ENCODE assay signal across 10 cellular contexts in the genomic region with DNA sequence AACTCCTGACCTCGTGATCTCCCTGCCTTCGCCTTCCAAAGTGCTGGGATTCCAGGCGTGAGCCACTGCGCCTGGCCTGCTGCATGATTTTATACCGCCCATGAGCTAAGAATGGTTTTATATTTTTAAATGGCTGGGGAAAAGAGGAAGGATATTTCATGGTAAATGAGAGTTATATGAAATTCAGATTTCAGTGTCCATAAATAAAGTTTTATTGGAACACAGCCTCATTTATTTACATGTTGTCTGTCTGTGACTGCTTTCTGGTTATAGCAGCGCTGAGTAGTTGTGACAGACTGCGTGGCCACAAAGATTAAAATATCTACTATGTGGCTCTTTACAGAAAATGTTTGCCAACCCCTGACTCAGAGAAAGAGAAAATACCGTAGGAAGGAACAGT. TPM values are rescaled to one million over a fixed set of nuclear protein-coding genes. Genes with fewer than 3 reads are reported as not detected.
A peak's percentile ranks its signal among the peaks of the same experiment; 100 is the strongest.
DNase-seq lines count a peak whose midpoint lies in the region; ATAC-seq, FAIRE-seq and TF ChIP-seq lines count a peak whose summit lies in the region.
"Had no signal": no experiment of that assay in that cellular context is flagged by ENCODE, and none has a peak within 500 bp of the region (broad histone marks: within the 10 kb centered on the region; RNA-seq: fewer than 3 reads in every experiment).

No MANE protein-coding gene starts in this region.

- intact Hi-C loops in Calu3 (cut with micrococcal nuclease; ENCODE audit: unreplicated experiment) (no loop called here), activated B cell treated with CpG ODN at 0.5 μM for 24 hours (cut with micrococcal nuclease) (no loop called here), left lung (cut with DNase I) (no loop called here)

- H3K4me1 ChIP-seq in A549 = peaks cover 9% of the 10 kb centered on the region; the same call in 2 of the 3 replicates
- H3K4me1 ChIP-seq in Peyer's patch = peaks cover 0 to 7% (median 4%) of the 10 kb centered on the region in 4 donors
- no peaks in the 10 kb centered on the region for H3K4me1 ChIP-seq in foreskin keratinocyte
- H3K4me1 ChIP-seq in left lung = peaks cover 6 to 25% of the 10 kb centered on the region in 2 donors

- CTCF ChIA-PET in A549 (lab: Yijun Ruan, JAX) (interaction anchor here (2.3 kb wide), 1 partner anchor 11 kb away, joined by 25 read pairs; no protein-coding TSS in a partner anchor), Calu3 (lab: Charles Lee) (no interaction called here), activated B cell treated with CpG ODN at 0.5 μM for 24 hours (lab: Charles Lee) (interaction anchor here (1.2 to 1.5 kb wide), 2 partner anchors 11 to 40 kb away, joined by 3 to 4 read pairs; no protein-coding TSS in a partner anchor)

- no peak for DNase-seq in A549 (ENCODE audit: low read depth in 1 of 2, low spot score in 1 of 2)
- no peak for DNase-seq in Calu3
- no peak for DNase-seq in activated B cell treated with CpG ODN at 0.5 μM for 24 hours
- no peak for DNase-seq in immature natural killer cell
- no peak for DNase-seq in Peyer's patch
- DNase-seq in foreskin keratinocyte = no peak
- DNase-seq in left lung = no peak
- DNase-seq: activated naive CD4-positive, alpha-beta T cell treated with Interleukin-2 at 50 U/mL for 16 hours; NCI-H510A had no signal

- H3K4me2 ChIP-seq in A549 = peak overlapping the region; percentile 95; the same call in 1 of the 3 replicates

- TF ChIP-seq POLR2A in A549 (IDR thresholded peaks at IDR 0.05; ENCODE audit: low read length) (no peak), Peyer's patch (IDR thresholded peaks at IDR 0.05) (no peak)

- no peak for TF ChIP-seq RAD21 in A549 (conservative IDR thresholded peaks at IDR 0.05 in 1 of 2, IDR thresholded peaks at IDR 0.05 in 1 of 2)

- TSS peak; percentile 27 for BruUV-seq in Calu3 (replicated peaks; lab: Mats Ljungman, UMichigan)

- H3K27ac Mint-ChIP-seq in Calu3 (ENCODE audit: unreplicated experiment) = no peak overlapping the region
- peak overlapping the region; percentile 93 for H3K27ac Mint-ChIP-seq in activated B cell treated with CpG ODN at 0.5 μM for 24 hours
- peak overlapping the region; percentile 56 to 96 (median 91) for H3K27ac Mint-ChIP-seq in immature natural killer cell

- H3K4me3 Mint-ChIP-seq in Calu3 (ENCODE audit: low read depth, unreplicated experiment) (no peak overlapping the region), activated B cell treated with CpG ODN at 0.5 μM for 24 hours (peak overlapping the region; percentile 19), immature natural killer cell (peak overlapping the region; percentile 33 to 98 (median 96))

- H3K27me3 Mint-ChIP-seq in Calu3 (ENCODE audit: unreplicated experiment) (no peaks in the 10 kb centered on the region), activated B cell treated with CpG ODN at 0.5 μM for 24 hours (peaks cover 1% of the 10 kb centered on the region), immature natural killer cell (ENCODE audit: low read depth in 3 of 3) (peaks cover 7 to 19% (median 9%) of the 10 kb centered on the region in 3 donors)

- no peak for TF ChIP-seq CTCF in A549 (IDR thresholded peaks at IDR 0.05)
- no peak for TF ChIP-seq CTCF in Calu3 (IDR thresholded peaks at IDR 0.05; ENCODE audit: unreplicated experiment)
- TF ChIP-seq CTCF in activated B cell treated with CpG ODN at 0.5 μM for 24 hours (IDR thresholded peaks at IDR 0.05) = no peak
- TF ChIP-seq CTCF in Peyer's patch (IDR thresholded peaks at IDR 0.05) = no peak
- no peak for TF ChIP-seq CTCF in foreskin keratinocyte (conservative IDR thresholded peaks at IDR 0.05)
- no peak for TF ChIP-seq CTCF in left lung (IDR thresholded peaks at IDR 0.05)

- WGBS in A549 (ENCODE audit: missing lambda C conversion rate) = 94% methylated on average over 8 of the region's 8 CpGs

- H3K27ac ChIP-seq in A549 (no peak overlapping the region), Peyer's patch (peak overlapping the region in 1 of 4 donors; percentile 96), foreskin keratinocyte (no peak overlapping the region), left lung (no peak overlapping the region)

- no peaks in the 10 kb centered on the region for H3K9me3 ChIP-seq in A549
- no peaks in the 10 kb centered on the region for H3K9me3 ChIP-seq in Peyer's patch
- no peaks in the 10 kb centered on the region for H3K9me3 ChIP-seq in left lung

- no peak for FAIRE-seq in A549 (lab: Jason Lieb, UNC)

- H3K36me3 ChIP-seq in Peyer's patch (peaks cover 0 to 39% (median 0%) of the 10 kb centered on the region in 3 donors), left lung (peaks cover 5 to 45% of the 10 kb centered on the region in 2 donors)

- H3K36me3 Mint-ChIP-seq in Calu3 (ENCODE audit: insufficient read depth, unreplicated experiment) = peaks cover 16% of the 10 kb centered on the region
- peaks cover 39% of the 10 kb centered on the region for H3K36me3 Mint-ChIP-seq in activated B cell treated with CpG ODN at 0.5 μM for 24 hours (ENCODE audit: low read depth)
- peaks cover 4 to 19% (median 8%) of the 10 kb centered on the region in 3 donors for H3K36me3 Mint-ChIP-seq in immature natural killer cell

- no peak overlapping the region for H3K4me3 ChIP-seq in A549
- no peak overlapping the region for H3K4me3 ChIP-seq in Peyer's patch
- no peak overlapping the region for H3K4me3 ChIP-seq in left lung

- no peaks in the 10 kb centered on the region for H3K4me1 Mint-ChIP-seq in Calu3 (ENCODE audit: low read depth, unreplicated experiment)
- H3K4me1 Mint-ChIP-seq in activated B cell treated with CpG ODN at 0.5 μM for 24 hours = peaks cover 19% of the 10 kb centered on the region
- H3K4me1 Mint-ChIP-seq in immature natural killer cell = peaks cover 21% of the 10 kb centered on the region in 2 donors

- POLR2A ChIA-PET in A549 (lab: Yijun Ruan, JAX) (no interaction called here), activated B cell treated with CpG ODN at 0.5 μM for 24 hours (lab: Charles Lee) (interaction anchor here (2.5 kb wide), 1 partner anchor 10 kb away, joined by 27 read pairs; a partner anchor contains a TSS)

- H3K27me3 ChIP-seq in Peyer's patch (no peaks in the 10 kb centered on the region), foreskin keratinocyte (no peaks in the 10 kb centered on the region), left lung (no peaks in the 10 kb centered on the region)

- H3K9me3 Mint-ChIP-seq in Calu3 (ENCODE audit: low read depth, unreplicated experiment) (no peaks in the 10 kb centered on the region), activated B cell treated with CpG ODN at 0.5 μM for 24 hours (no peaks in the 10 kb centered on the region), immature natural killer cell (no peaks in the 10 kb centered on the region)

- no peak for ATAC-seq in A549
- ATAC-seq in activated B cell treated with CpG ODN at 0.5 μM for 24 hours (ENCODE audit: low read depth) = no peak
- no peak for ATAC-seq in HG03378 (IDR thresholded peaks at IDR 0.05; ENCODE audit: unreplicated experiment)
- ATAC-seq in foreskin keratinocyte = no peak
- no peak for ATAC-seq in left lung

- no peak for TF ChIP-seq EP300 in A549 (IDR thresholded peaks at IDR 0.05)

TF ChIP-seq in A549, 52 proteins besides CTCF, POLR2A, EP300 and RAD21 (continues in another document):
- TF ChIP-seq BHLHE40 (IDR thresholded peaks at IDR 0.05; ENCODE audit: low read depth, low read length) (no peak), MYC (IDR thresholded peaks at IDR 0.05; ENCODE audit: borderline replicate concordance, low read length) (no peak), PHF8 (IDR thresholded peaks at IDR 0.05; ENCODE audit: borderline replicate concordance, low read depth) (no peak)

RNA-seq across cellular contexts. Expression of a gene that starts 2.2 kb away (rescaled TPM):
- polyA plus RNA-seq in A549 (2011; rRNA removed) = 22.1 and 28.5 TPM in 2 replicates
- polyA plus RNA-seq in A549 (2012; cell fraction: cytosol; rRNA removed) = 16.6 and 20.2 TPM in 2 replicates
- 38.7 and 39.6 TPM in 2 replicates for polyA plus RNA-seq in A549 (2012; cell fraction: nucleus; rRNA removed)
- polyA plus RNA-seq in A549 (2017; fragmentation: RNase III; extraction: RNeasy Plus Mini Kit Qiagen cat#74134 plus additional on column Dnase treatment) = 10.8 to 13.0 TPM (median 12.2 TPM) in 3 replicates
- polyA minus RNA-seq in A549 (2011; rRNA and poly(A)+ RNA removed) = 63.0 and 76.4 TPM in 2 replicates
- total RNA-seq in Calu3 (2022) = 28.0 and 30.9 TPM in 2 replicates
- 73.9 and 77.9 TPM in 2 replicates for total RNA-seq in activated B cell treated with CpG ODN at 0.5 μM for 24 hours
- 1 to 10 TPM; 1.6 to 6.0 (median 1.8) TPM for polyA plus RNA-seq in immature natural killer cell
- total RNA-seq in Peyer's patch = 10 to 100 TPM; 39.2 to 62.3 (median 57.8) TPM
- 17.5 and 19.3 TPM in 2 replicates for total RNA-seq in foreskin keratinocyte
- polyA plus RNA-seq in foreskin keratinocyte = 4.3 and 5.2 TPM in 2 replicates
- 10 to 100 TPM; 32.5 to 35.7 TPM for total RNA-seq in left lung

RNA-seq across cellular contexts. Expression of a gene that starts 10.7 kb away (rescaled TPM):
- polyA plus RNA-seq in A549 (2011; rRNA removed) = 0.25 and 0.67 TPM in 2 replicates
- 0.19 and 0.35 TPM in 2 replicates for polyA plus RNA-seq in A549 (2012; cell fraction: cytosol; rRNA removed)
- polyA plus RNA-seq in A549 (2012; cell fraction: nucleus; rRNA removed) = 0.83 and 0.93 TPM in 2 replicates
- 0.35 to 0.44 TPM (median 0.41 TPM) in 3 replicates for polyA plus RNA-seq in A549 (2017; fragmentation: RNase III; extraction: RNeasy Plus Mini Kit Qiagen cat#74134 plus additional on column Dnase treatment)
- polyA minus RNA-seq in A549 (2011; rRNA and poly(A)+ RNA removed) = 0.17 and 0.29 TPM in 2 replicates
- total RNA-seq in Calu3 (2022) = not detected in 2 replicates
- total RNA-seq in activated B cell treated with CpG ODN at 0.5 μM for 24 hours = 0.31 TPM in 1 of 2 replicates, not detected in the other
- not detected for polyA plus RNA-seq in immature natural killer cell
- 1 to 10 TPM in 1 of 4 donors, not detected in 3; 1.6 TPM for total RNA-seq in Peyer's patch
- total RNA-seq in foreskin keratinocyte = not detected in 2 replicates
- not detected in 2 replicates for polyA plus RNA-seq in foreskin keratinocyte
- total RNA-seq in left lung = 1 to 10 TPM in 1 of 2 donors, under 1 TPM in 1; 0.81 to 1.5 TPM
